In the genomic region with DNA sequence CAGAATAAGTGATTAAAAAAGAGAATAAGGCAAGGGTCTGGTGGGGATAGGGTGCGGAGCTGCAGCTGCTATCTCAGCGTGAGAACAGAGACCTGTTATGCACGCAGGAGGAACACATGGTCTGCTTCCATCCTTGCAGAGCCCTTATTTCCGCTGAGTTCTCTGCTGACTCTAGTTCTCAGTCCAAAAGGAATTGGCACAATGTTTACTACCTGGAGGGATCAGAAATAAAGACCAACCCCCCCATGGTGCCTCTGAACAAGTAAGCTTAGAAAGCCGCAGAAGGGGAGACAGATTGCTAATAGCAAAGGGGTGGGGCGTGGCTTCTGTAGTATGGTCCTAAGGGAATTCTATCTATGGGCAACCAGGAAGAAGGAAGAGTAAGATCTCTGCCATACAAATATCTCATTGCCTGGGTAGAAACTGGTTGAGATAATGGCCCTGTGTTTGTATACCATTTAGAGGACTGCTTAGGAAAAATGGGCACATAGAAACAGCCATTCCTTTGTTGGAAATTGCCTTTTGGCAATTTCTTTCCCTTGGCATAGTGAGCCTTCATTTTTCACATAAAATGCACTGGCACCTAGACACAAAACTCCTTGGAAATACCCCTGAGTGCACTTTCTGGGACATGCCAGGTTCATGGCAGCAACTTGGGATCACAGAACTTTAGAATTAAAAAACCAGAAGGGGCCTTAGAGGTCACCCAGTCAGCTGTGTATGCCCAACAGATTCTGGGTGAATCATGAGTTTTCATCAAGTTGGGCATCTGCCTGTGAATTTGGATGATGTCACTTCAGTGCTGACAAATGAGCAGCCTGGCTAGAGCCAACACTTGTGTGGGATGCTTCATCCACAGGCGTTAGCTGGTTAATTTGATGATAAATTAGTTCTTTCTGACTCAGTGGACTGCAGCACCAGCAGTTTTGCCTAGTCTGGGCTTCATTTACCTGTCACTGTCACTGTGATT, we compare ENCODE assay signal across 16 cellular contexts. TPM values are rescaled to one million over a fixed set of nuclear protein-coding genes. Genes with fewer than 3 reads are reported as not detected.
DNase-seq lines count a peak whose midpoint lies in the region; ATAC-seq and TF ChIP-seq lines count a peak whose summit lies in the region.
"Had no signal": no experiment of that assay in that cellular context is flagged by ENCODE, and none has a peak within 500 bp of the region (broad histone marks: within the 10 kb centered on the region; RNA-seq: fewer than 3 reads in every experiment).

No MANE protein-coding gene starts in this region.

- H3K4me1 ChIP-seq in lower lobe of right lung = no peaks in the 10 kb centered on the region
- H3K4me1 ChIP-seq: breast epithelium, psoas muscle had no signal

- intact Hi-C loops in lower lobe of right lung (cut with DNase I) = no loop called here

- ATAC-seq in GM21717 (IDR thresholded peaks at IDR 0.05; ENCODE audit: unreplicated experiment) = no peak
- ATAC-seq in lower lobe of right lung = no peak
- ATAC-seq: left ventricle myocardium superior; naive thymus-derived CD8-positive, alpha-beta T cell; psoas muscle had no signal

- no peak overlapping the region for H3K9ac ChIP-seq in SK-N-MC (ENCODE audit: insufficient read length)

- H3K27me3 ChIP-seq in lower lobe of right lung (ENCODE audit: low read depth) = no peaks in the 10 kb centered on the region
- H3K27me3 ChIP-seq: breast epithelium had no signal

- no peaks in the 10 kb centered on the region for H3K9me3 ChIP-seq in SK-N-MC (ENCODE audit: low read depth, low read length)
- H3K9me3 ChIP-seq in lower lobe of right lung = no peaks in the 10 kb centered on the region
- H3K9me3 ChIP-seq: breast epithelium, psoas muscle had no signal

- DNase-seq in DMS153 treated with DMSO at 0.1 percent for 48 hours (lab: John Stamatoyannopoulos, UW; ENCODE audit: unreplicated experiment) (peak; percentile 86), NCI-H1694 (lab: John Stamatoyannopoulos, UW) (peak; percentile 55), SK-N-MC (ENCODE audit: low read depth, low spot score) (no peak), occipital lobe (lab: John Stamatoyannopoulos, UW) (peak; percentile 21), RPMI8226 (no peak), lower lobe of right lung (no peak)
- DNase-seq: activated CD8-positive, alpha-beta memory T cell treated with anti-CD3 and anti-CD28 coated beads, Interleukin-2, amount 50 U/mL, for 48 hours; activated naive CD4-positive, alpha-beta T cell treated with anti-CD3 and anti-CD28 coated beads for 36 hours; CD4-positive, alpha-beta memory T cell; effector CD4-positive, alpha-beta T cell; left ventricle myocardium superior; naive thymus-derived CD8-positive, alpha-beta T cell; psoas muscle had no signal

- no peaks in the 10 kb centered on the region for H3K36me3 ChIP-seq in SK-N-MC (ENCODE audit: insufficient read depth, low read length)
- H3K36me3 ChIP-seq in lower lobe of right lung = no peaks in the 10 kb centered on the region
- H3K36me3 ChIP-seq: breast epithelium had no signal

- peak overlapping the region; percentile 43 for H3K4me3 ChIP-seq in SK-N-MC
- no peak overlapping the region for H3K4me3 ChIP-seq in lower lobe of right lung
- H3K4me3 ChIP-seq: breast epithelium, psoas muscle had no signal

- H3K27ac ChIP-seq in SK-N-MC = no peak overlapping the region
- H3K27ac ChIP-seq in lower lobe of right lung = no peak overlapping the region
- H3K27ac ChIP-seq: breast epithelium, psoas muscle had no signal

- TF ChIP-seq CTCF in lower lobe of right lung (IDR thresholded peaks at IDR 0.05) = no peak

RNA-seq across cellular contexts. Expression of a gene that starts 57.4 kb away (rescaled TPM):
- total RNA-seq in occipital lobe (18.6 TPM), lower lobe of right lung (not detected)
- total RNA-seq: activated naive CD4-positive, alpha-beta T cell treated with anti-CD3 and anti-CD28 coated beads for 36 hours; CD4-positive, alpha-beta memory T cell; left ventricle myocardium superior; naive thymus-derived CD8-positive, alpha-beta T cell; psoas muscle; T-helper 2 cell treated with Interferon-gamma antibody and Interleukin-4, amounts not matched to agents 100 ng/mL and 5 ng/mL, for 36 hours had no signal

Comparison
In these comparisons a context has a peak if more than half of its experiments do, and no peak if none do; other contexts are left out.
1. DNase-seq: peak in DMS153 treated with DMSO at 0.1 percent for 48 hours (single experiment), NCI-H1694 (single experiment) and occipital lobe (single experiment); none in SK-N-MC (single experiment), RPMI8226 (single experiment) and lower lobe of right lung (single experiment).
2. RNA of a gene that starts 57.4 kb away (total RNA-seq): 18.6 TPM in occipital lobe (single experiment); not detected in lower lobe of right lung (single experiment); every median in the first group is over 10 times any median in the second.